Comparison of ENCODE assay signal across 8 cellular contexts in genomic region chr19:17539288-17540117, GRCh38. TPM values are rescaled to one million over a fixed set of nuclear protein-coding genes. Genes with fewer than 3 reads are reported as not detected.
DNase-seq lines count a peak whose midpoint lies in the region; ATAC-seq and TF ChIP-seq lines count a peak whose summit lies in the region.

No MANE protein-coding gene starts in this region.

- ATAC-seq in HG03520 (IDR thresholded peaks at IDR 0.05; ENCODE audit: unreplicated experiment): peak; percentile 53
- ATAC-seq in left lobe of liver: peak; percentile 75

- H3K9me3 Mint-ChIP-seq in dendritic cell treated with granulocyte-macrophage colony-stimulating factor and Interleukin-4, amounts not matched to agents 40 ng/mL and 50 ng/mL, for 4 days: no peaks in the 10 kb centered on the region

- H3K36me3 Mint-ChIP-seq in dendritic cell treated with granulocyte-macrophage colony-stimulating factor and Interleukin-4, amounts not matched to agents 40 ng/mL and 50 ng/mL, for 4 days (ENCODE audit: low read depth): no peaks in the 10 kb centered on the region

- peaks cover 51% of the 10 kb centered on the region for H3K4me1 Mint-ChIP-seq in dendritic cell treated with granulocyte-macrophage colony-stimulating factor and Interleukin-4, amounts not matched to agents 40 ng/mL and 50 ng/mL, for 4 days (ENCODE audit: low read depth)

- peak overlapping the region; percentile 83 for H3K27ac Mint-ChIP-seq in dendritic cell treated with granulocyte-macrophage colony-stimulating factor and Interleukin-4, amounts not matched to agents 40 ng/mL and 50 ng/mL, for 4 days

- intact Hi-C loops in dendritic cell treated with granulocyte-macrophage colony-stimulating factor and Interleukin-4, amounts not matched to agents 40 ng/mL and 50 ng/mL, for 4 days (cut with micrococcal nuclease): no loop called here

- DNase-seq in GM10266 (ENCODE audit: extremely low spot score): peak; percentile 98
- DNase-seq in NCI-H69 (lab: John Stamatoyannopoulos, UW): peak; percentile 96
- DNase-seq in activated CD4-positive, alpha-beta T cell treated with anti-CD3 and anti-CD28 coated beads, Interleukin-2, amount 50 U/mL, for 1 hour: peak; percentile 98
- DNase-seq in left lobe of liver (ENCODE audit: low spot score): peak; percentile 80
- peak; percentile 92 to 93 for DNase-seq in stimulated activated CD4-positive, alpha-beta T cell treated with anti-CD3 and anti-CD28 coated beads, Interleukin-1b, Interleukin-23, amount 100 ng/mL, for 4 hours (ENCODE audit: low read depth in 2 of 2)
- no peak for DNase-seq in cortex of kidney (lab: John Stamatoyannopoulos, UW)

- TF ChIP-seq CTCF in GM10266 (IDR thresholded peaks at IDR 0.05; ENCODE audit: control insufficient read depth, insufficient read depth, low read depth, missing control alignments): peak; percentile 30

- peak overlapping the region; percentile 82 for H3K4me3 Mint-ChIP-seq in dendritic cell treated with granulocyte-macrophage colony-stimulating factor and Interleukin-4, amounts not matched to agents 40 ng/mL and 50 ng/mL, for 4 days

- peaks cover 17% of the 10 kb centered on the region for H3K27me3 Mint-ChIP-seq in dendritic cell treated with granulocyte-macrophage colony-stimulating factor and Interleukin-4, amounts not matched to agents 40 ng/mL and 50 ng/mL, for 4 days

RNA-seq across cellular contexts. Expression of gene COLGALT1, which starts 15.9 kb away (rescaled TPM):
- 31.5 TPM for total RNA-seq in left lobe of liver

RNA-seq across cellular contexts. Expression of gene PGLS, which starts 28.1 kb away (rescaled TPM):
- total RNA-seq in left lobe of liver: 38.9 TPM
